31 cellular contexts compared by ENCODE assay signal in genomic region chr11:68488623-68489022, GRCh38.
"Had no signal": no experiment of that assay in that cellular context is flagged by ENCODE, and none has a peak within 500 bp of the region (broad histone marks: within the 10 kb centered on the region; RNA-seq: fewer than 3 reads in every experiment).

No MANE protein-coding gene starts in this region.

- FAIRE-seq: kidney had no signal

- H3K27ac Mint-ChIP-seq: activated B cell treated with CpG ODN at 0.5 μM for 24 hours; activated CD4-positive, alpha-beta T cell treated with anti-CD3 and anti-CD28 coated beads for 36 hours; activated naive CD4-positive, alpha-beta T cell treated with anti-CD3 and anti-CD28 coated beads, Interleukin-2, amount 10 ng/mL, durations not matched to agents 7 days and 5 days; stimulated activated effector memory CD8-positive, alpha-beta T cell treated with anti-CD3 and anti-CD28 coated beads, Interleukin-12 subunit alpha, Interleukin-12 subunit beta, amount 100 ng/mL, for 72 hours; T-helper 1 cell treated with Interleukin-12 subunit alpha and Interleukin-12 subunit beta and Interleukin-4 antibody, amounts not matched to agents 30 μg/mL and 1 μg/mL, for 36 hours had no signal

- H3K4me3 Mint-ChIP-seq: activated CD4-positive, alpha-beta T cell treated with anti-CD3 and anti-CD28 coated beads for 36 hours; activated naive CD4-positive, alpha-beta T cell treated with anti-CD3 and anti-CD28 coated beads, Interleukin-2, amount 10 ng/mL, durations not matched to agents 7 days and 5 days; nephron progenitor cell; stimulated activated effector memory CD8-positive, alpha-beta T cell treated with anti-CD3 and anti-CD28 coated beads, Interleukin-12 subunit alpha, Interleukin-12 subunit beta, amount 100 ng/mL, for 72 hours; T-helper 1 cell treated with Interleukin-12 subunit alpha and Interleukin-12 subunit beta and Interleukin-4 antibody, amounts not matched to agents 30 μg/mL and 1 μg/mL, for 36 hours had no signal

- H2AFZ ChIP-seq: parathyroid adenoma had no signal

- H3K9me3 Mint-ChIP-seq: activated B cell treated with CpG ODN at 0.5 μM for 24 hours; activated naive CD4-positive, alpha-beta T cell treated with anti-CD3 and anti-CD28 coated beads, Interleukin-2, amount 10 ng/mL, durations not matched to agents 7 days and 5 days; stimulated activated effector memory CD8-positive, alpha-beta T cell treated with anti-CD3 and anti-CD28 coated beads, Interleukin-12 subunit alpha, Interleukin-12 subunit beta, amount 100 ng/mL, for 72 hours had no signal

- H3K9ac ChIP-seq: parathyroid adenoma had no signal

- H3K4me3 ChIP-seq: esophagus muscularis mucosa, gastrocnemius medialis, heart right ventricle, left lung, right lobe of liver, skin epidermis, stomach, transverse colon had no signal

- H3K36me3 ChIP-seq: brain microvascular endothelial cell, esophagus muscularis mucosa, gastrocnemius medialis, left lung, right lobe of liver, stomach, transverse colon had no signal

- DNase-seq: activated B cell treated with CpG ODN at 0.5 μM for 24 hours; activated CD4-positive, alpha-beta T cell treated with anti-CD3 and anti-CD28 coated beads for 36 hours; activated CD4-positive, alpha-beta T cell treated with anti-CD3 and anti-CD28 coated beads, Interleukin-2, amount 50 U/mL, for 4 hours; activated CD8-positive, alpha-beta memory T cell treated with anti-CD3 and anti-CD28 coated beads for 24 hours; activated CD8-positive, alpha-beta memory T cell treated with anti-CD3 and anti-CD28 coated beads, Interleukin-2, amount 50 U/mL, for 48 hours; activated effector memory CD4-positive, alpha-beta T cell treated with Interleukin-2 at 50 U/mL for 16 hours; activated naive CD4-positive, alpha-beta T cell treated with anti-CD3 and anti-CD28 coated beads, Interleukin-2, amount 10 ng/mL, durations not matched to agents 7 days and 5 days; activated T-cell treated with anti-CD3 and anti-CD28 coated beads, Interleukin-2, amount 50 U/mL, for 48 hours; anterior cingulate cortex; brain microvascular endothelial cell; caudate nucleus; dermis blood vessel endothelial cell; effector CD8-positive, alpha-beta T cell; gastrocnemius medialis; heart right ventricle; kidney; left lung; mammary epithelial cell; midbrain; nephron progenitor cell; nucleus accumbens; right lobe of liver; stimulated activated CD4-positive, alpha-beta T cell treated with anti-CD3 and anti-CD28 coated beads, Interleukin-1b, Interleukin-23, amount 100 ng/mL, for 48 hours; stomach; T1000; transverse colon had no signal

- H3K27ac ChIP-seq: brain microvascular endothelial cell, esophagus muscularis mucosa, heart right ventricle, left lung, parathyroid adenoma, right lobe of liver, skin epidermis, stomach, transverse colon had no signal

- ATAC-seq: activated CD4-positive, alpha-beta T cell treated with anti-CD3 and anti-CD28 coated beads for 36 hours; gastrocnemius medialis; heart right ventricle; left lung; right lobe of liver; stimulated activated effector memory CD8-positive, alpha-beta T cell treated with anti-CD3 and anti-CD28 coated beads, Interleukin-12 subunit alpha, Interleukin-12 subunit beta, amount 100 ng/mL, for 72 hours had no signal

- H3K27me3 ChIP-seq: brain microvascular endothelial cell, esophagus muscularis mucosa, gastrocnemius medialis, heart right ventricle, left lung, right lobe of liver, stomach, transverse colon had no signal

- H3K9me3 ChIP-seq: esophagus muscularis mucosa, gastrocnemius medialis, left lung, right lobe of liver, stomach, transverse colon had no signal

- H3K27me3 Mint-ChIP-seq: activated B cell treated with CpG ODN at 0.5 μM for 24 hours; activated CD4-positive, alpha-beta T cell treated with anti-CD3 and anti-CD28 coated beads for 36 hours; activated naive CD4-positive, alpha-beta T cell treated with anti-CD3 and anti-CD28 coated beads, Interleukin-2, amount 10 ng/mL, durations not matched to agents 7 days and 5 days had no signal
